Comparison of ENCODE assay signal across 11 cellular contexts in genomic region chr2:64179582-64180321, GRCh38. TPM values are rescaled to one million over a fixed set of nuclear protein-coding genes. Genes with fewer than 3 reads are reported as not detected.
A peak's percentile ranks its signal among the peaks of the same experiment; 100 is the strongest.
DNase-seq lines count a peak whose midpoint lies in the region; ATAC-seq and TF ChIP-seq lines count a peak whose summit lies in the region.
"Had no signal": no experiment of that assay in that cellular context is flagged by ENCODE, and none has a peak within 500 bp of the region (broad histone marks: within the 10 kb centered on the region; RNA-seq: fewer than 3 reads in every experiment).

No MANE protein-coding gene starts in this region.

- no peak for TF ChIP-seq CTCF in AG10803 (conservative IDR thresholded peaks at IDR 0.05; ENCODE audit: low read length)
- no peak for TF ChIP-seq CTCF in brain microvascular endothelial cell (IDR thresholded peaks at IDR 0.05; ENCODE audit: low read depth, low read length, missing control alignments)

- H3K27me3 ChIP-seq in brain microvascular endothelial cell (replicated peaks), result no peaks in the 10 kb centered on the region
- H3K27me3 ChIP-seq: foreskin keratinocyte had no signal

- in situ Hi-C loops in brain microvascular endothelial cell (cut with HindIII; ENCODE audit: low pct_ligation_motif_present, low sequenced_read_pairs), result no loop called here

- CTCF ChIA-PET in activated CD4-positive, alpha-beta memory T cell treated with anti-CD3 and anti-CD28 coated beads, Interleukin-2, amount 10 ng/mL, durations not matched to agents 7 days and 5 days (lab: Charles Lee), result interaction anchor here (1.4 kb wide), 1 partner anchor 35 kb away, joined by 3 read pairs; no protein-coding TSS in a partner anchor

- H3K4me3 ChIP-seq in AG10803 (ENCODE audit: low read length) (no peak overlapping the region), brain microvascular endothelial cell (ENCODE audit: low read depth, low read length) (no peak overlapping the region)

- DNase-seq in AG10803 (ENCODE audit: low read depth) (peak; percentile 15), T-helper 9 cell (no peak), UCSD-AML1 (lab: John Stamatoyannopoulos, UW; ENCODE audit: unreplicated experiment) (no peak), brain microvascular endothelial cell (no peak)
- no peak for DNase-seq in activated CD4-positive, alpha-beta memory T cell treated with anti-CD3 and anti-CD28 coated beads, Interleukin-2, amount 10 ng/mL, durations not matched to agents 7 days and 5 days
- DNase-seq in activated effector memory CD4-positive, alpha-beta T cell treated with anti-CD3 and anti-CD28 coated beads, Interleukin-2, amount 50 U/mL, for 16 hours, result no peak
- DNase-seq: NCI-H2029 had no signal

- H3K36me3 ChIP-seq in brain microvascular endothelial cell (replicated peaks), result no peaks in the 10 kb centered on the region

- peaks cover 4% of the 10 kb centered on the region for H3K27me3 Mint-ChIP-seq in activated CD4-positive, alpha-beta memory T cell treated with anti-CD3 and anti-CD28 coated beads, Interleukin-2, amount 10 ng/mL, durations not matched to agents 7 days and 5 days
- H3K27me3 Mint-ChIP-seq: activated naive CD4-positive, alpha-beta T cell treated with anti-CD3 and anti-CD28 coated beads, Interleukin-2, amount 50 U/mL, for 24 hours had no signal

- no peaks in the 10 kb centered on the region for H3K9me3 Mint-ChIP-seq in activated CD4-positive, alpha-beta memory T cell treated with anti-CD3 and anti-CD28 coated beads, Interleukin-2, amount 10 ng/mL, durations not matched to agents 7 days and 5 days
- H3K9me3 Mint-ChIP-seq: activated naive CD4-positive, alpha-beta T cell treated with anti-CD3 and anti-CD28 coated beads, Interleukin-2, amount 50 U/mL, for 24 hours had no signal

- H3K4me1 Mint-ChIP-seq in activated CD4-positive, alpha-beta memory T cell treated with anti-CD3 and anti-CD28 coated beads, Interleukin-2, amount 10 ng/mL, durations not matched to agents 7 days and 5 days, result peaks cover 12% of the 10 kb centered on the region

- POLR2A ChIA-PET in activated CD4-positive, alpha-beta memory T cell treated with anti-CD3 and anti-CD28 coated beads, Interleukin-2, amount 10 ng/mL, durations not matched to agents 7 days and 5 days (lab: Charles Lee), result interaction anchor here (0.6 to 0.9 kb wide), 2 partner anchors 35 to 36 kb away, joined by 4 read pairs; no protein-coding TSS in a partner anchor

- no peak overlapping the region for H3K4me3 Mint-ChIP-seq in activated CD4-positive, alpha-beta memory T cell treated with anti-CD3 and anti-CD28 coated beads, Interleukin-2, amount 10 ng/mL, durations not matched to agents 7 days and 5 days
- H3K4me3 Mint-ChIP-seq: activated naive CD4-positive, alpha-beta T cell treated with anti-CD3 and anti-CD28 coated beads, Interleukin-2, amount 50 U/mL, for 24 hours had no signal

- ATAC-seq in GM19351 (IDR thresholded peaks at IDR 0.05; ENCODE audit: unreplicated experiment) (peak; percentile 95), HG02973 (IDR thresholded peaks at IDR 0.05; ENCODE audit: unreplicated experiment) (peak; percentile 91)
- ATAC-seq: foreskin keratinocyte had no signal

- H3K36me3 Mint-ChIP-seq in activated CD4-positive, alpha-beta memory T cell treated with anti-CD3 and anti-CD28 coated beads, Interleukin-2, amount 10 ng/mL, durations not matched to agents 7 days and 5 days (ENCODE audit: low read depth), result no peaks in the 10 kb centered on the region
- H3K36me3 Mint-ChIP-seq: activated naive CD4-positive, alpha-beta T cell treated with anti-CD3 and anti-CD28 coated beads, Interleukin-2, amount 50 U/mL, for 24 hours had no signal

- no peak overlapping the region for H3K27ac ChIP-seq in brain microvascular endothelial cell
- H3K27ac ChIP-seq: foreskin keratinocyte had no signal

- peak overlapping the region; percentile 9 for H3K27ac Mint-ChIP-seq in activated CD4-positive, alpha-beta memory T cell treated with anti-CD3 and anti-CD28 coated beads, Interleukin-2, amount 10 ng/mL, durations not matched to agents 7 days and 5 days
- H3K27ac Mint-ChIP-seq: activated naive CD4-positive, alpha-beta T cell treated with anti-CD3 and anti-CD28 coated beads, Interleukin-2, amount 50 U/mL, for 24 hours had no signal

RNA-seq across cellular contexts. Expression of gene PELI1, which starts 35.5 kb away (rescaled TPM):
- total RNA-seq in activated CD4-positive, alpha-beta memory T cell treated with anti-CD3 and anti-CD28 coated beads, Interleukin-2, amount 10 ng/mL, durations not matched to agents 7 days and 5 days, result 10 to 100 TPM; 44.9 to 45.0 TPM
